Comparison of ENCODE assay signal across 8 cellular contexts in the genomic region with DNA sequence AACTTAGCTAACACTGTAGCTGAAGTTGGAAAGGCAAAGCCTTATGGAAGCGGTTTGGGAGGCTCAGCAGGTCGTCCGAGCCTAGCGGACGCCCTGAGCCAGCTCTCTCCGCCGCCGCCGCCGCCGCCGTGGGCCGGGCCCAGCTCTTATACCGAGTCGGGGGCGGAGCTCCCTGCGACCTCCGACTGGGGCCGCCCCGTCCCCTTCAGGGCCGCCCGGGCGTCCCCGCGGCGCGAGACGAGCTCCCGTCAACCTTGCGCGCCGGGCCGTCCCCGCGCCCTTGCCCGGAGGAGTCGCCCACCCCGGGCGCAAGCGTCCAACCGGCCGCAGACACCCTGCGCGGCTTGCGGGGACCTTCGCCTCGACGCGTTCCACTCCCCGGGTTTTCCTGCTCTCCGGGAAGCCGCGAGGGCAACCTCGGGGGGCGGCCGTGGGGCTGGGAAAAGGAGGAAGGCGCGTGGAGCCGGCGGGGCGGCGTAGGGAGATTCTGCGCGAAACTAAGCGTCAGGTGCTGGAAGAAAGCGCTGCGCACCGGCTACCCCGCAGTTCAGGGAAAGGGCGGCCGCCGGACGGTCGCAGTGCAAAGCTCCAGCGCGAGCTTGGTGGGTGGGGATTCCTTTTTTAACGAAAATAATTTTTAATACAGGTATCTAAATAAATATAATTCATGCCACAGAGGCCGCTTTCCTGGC. TPM values are rescaled to one million over a fixed set of nuclear protein-coding genes. Genes with fewer than 3 reads are reported as not detected.
A peak's percentile ranks its signal among the peaks of the same experiment; 100 is the strongest.
DNase-seq lines count a peak whose midpoint lies in the region; ATAC-seq and TF ChIP-seq lines count a peak whose summit lies in the region.

A gene with protein sequence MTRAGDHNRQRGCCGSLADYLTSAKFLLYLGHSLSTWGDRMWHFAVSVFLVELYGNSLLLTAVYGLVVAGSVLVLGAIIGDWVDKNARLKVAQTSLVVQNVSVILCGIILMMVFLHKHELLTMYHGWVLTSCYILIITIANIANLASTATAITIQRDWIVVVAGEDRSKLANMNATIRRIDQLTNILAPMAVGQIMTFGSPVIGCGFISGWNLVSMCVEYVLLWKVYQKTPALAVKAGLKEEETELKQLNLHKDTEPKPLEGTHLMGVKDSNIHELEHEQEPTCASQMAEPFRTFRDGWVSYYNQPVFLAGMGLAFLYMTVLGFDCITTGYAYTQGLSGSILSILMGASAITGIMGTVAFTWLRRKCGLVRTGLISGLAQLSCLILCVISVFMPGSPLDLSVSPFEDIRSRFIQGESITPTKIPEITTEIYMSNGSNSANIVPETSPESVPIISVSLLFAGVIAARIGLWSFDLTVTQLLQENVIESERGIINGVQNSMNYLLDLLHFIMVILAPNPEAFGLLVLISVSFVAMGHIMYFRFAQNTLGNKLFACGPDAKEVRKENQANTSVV (minus strand): TSS at position 125 of the 692 bp plus-strand sequence. CDS start 326 bp downstream, outside the sequence.

- no peaks in the 10 kb centered on the region for H3K9me3 ChIP-seq in HAP-1

- ATAC-seq in HG03469 (IDR thresholded peaks at IDR 0.05; ENCODE audit: unreplicated experiment): no peak

- no peaks in the 10 kb centered on the region for H3K9me3 Mint-ChIP-seq in chondrocyte (ENCODE audit: low read depth)

- peak within 1 kb of the TSS; percentile 89 for H3K4me3 Mint-ChIP-seq in chondrocyte (ENCODE audit: unreplicated experiment)

- peaks cover 4% of the 10 kb centered on the region for H3K27me3 Mint-ChIP-seq in chondrocyte (ENCODE audit: low read depth)

- peaks cover 2% of the 10 kb centered on the region; the same call in 1 of the 2 replicates for H3K4me1 ChIP-seq in HAP-1

- H3K27me3 ChIP-seq in HAP-1 (ENCODE audit: low read depth): no peaks in the 10 kb centered on the region

- TF ChIP-seq CTCF in chondrocyte (IDR thresholded peaks at IDR 0.05): peak; percentile 8

- H3K4me1 Mint-ChIP-seq in chondrocyte (ENCODE audit: low read depth): peaks cover 46% of the 10 kb centered on the region

- DNase-seq in DMS153 treated with DMSO at 0.1 percent for 48 hours (lab: John Stamatoyannopoulos, UW; ENCODE audit: unreplicated experiment) (peak; percentile 45), HAP-1 (ENCODE audit: low spot score in 2 of 2) (peak; percentile 78 to 88), NCI-H146 (lab: John Stamatoyannopoulos, UW) (peak; percentile 83), chondrocyte (ENCODE audit: low spot score) (peak; percentile 79), kidney tubule cell (ENCODE audit: low spot score) (peak; percentile 67)
- peak; percentile 51 for DNase-seq in activated CD4-positive, alpha-beta T cell treated with anti-CD3 and anti-CD28 coated beads for 1 hour
- peak; percentile 36 to 47 (median 40) for DNase-seq in stimulated activated CD4-positive, alpha-beta T cell treated with anti-CD3 and anti-CD28 coated beads, Interleukin-12 subunit alpha, Interleukin-12 subunit beta, amount 100 ng/mL, for 48 hours (ENCODE audit: low read depth in 2 of 3, low spot score in 1 of 3)

- H3K36me3 ChIP-seq in HAP-1 (replicated peaks): no peaks in the 10 kb centered on the region

- H3K36me3 Mint-ChIP-seq in chondrocyte (ENCODE audit: low read depth): peaks cover 1% of the 10 kb centered on the region

- H3K27ac Mint-ChIP-seq in chondrocyte (ENCODE audit: unreplicated experiment): peak within 1 kb of the TSS; percentile 74

- peak within 1 kb of the TSS; percentile 30 for H3K4me3 ChIP-seq in HAP-1

- in situ Hi-C loops in HAP-1 (cut with MboI; ENCODE audit: low sequenced_read_pairs): no loop called here

RNA-seq across cellular contexts. Expression of the gene that starts here (rescaled TPM):
- total RNA-seq in chondrocyte: 15.0 to 21.7 TPM (median 20.3 TPM) in 3 replicates
